In the genomic region with DNA sequence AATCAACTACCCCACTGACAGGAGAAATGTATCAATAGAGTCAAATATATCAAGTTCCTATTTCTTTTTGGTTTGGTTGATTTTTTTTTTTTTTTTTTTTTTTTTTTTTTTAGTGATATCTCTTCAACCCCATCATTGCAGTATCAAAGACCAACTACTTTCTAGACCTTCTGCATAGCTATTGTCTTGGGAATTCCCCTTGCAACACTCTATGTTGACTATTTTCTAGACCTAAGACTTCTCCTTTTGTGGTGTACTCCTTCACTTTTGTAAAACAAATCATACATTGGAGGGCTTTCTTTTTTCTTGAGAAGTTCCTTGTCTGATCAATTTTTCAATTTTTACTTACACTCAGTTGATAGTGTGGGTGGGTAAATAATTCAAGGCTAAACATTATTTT, we compare ENCODE assay signal across 20 cellular contexts.
DNase-seq lines count a peak whose midpoint lies in the region; ATAC-seq and TF ChIP-seq lines count a peak whose summit lies in the region.
"Had no signal": no experiment of that assay in that cellular context is flagged by ENCODE, and none has a peak within 500 bp of the region (broad histone marks: within the 10 kb centered on the region; RNA-seq: fewer than 3 reads in every experiment).

No MANE protein-coding gene starts in this region.

- TF ChIP-seq CTCF in GM20000 (IDR thresholded peaks at IDR 0.05; ENCODE audit: extremely low read depth, missing control alignments): no peak

- no peak overlapping the region for H3K4me3 Mint-ChIP-seq in stimulated activated effector memory CD8-positive, alpha-beta T cell treated with anti-CD3 and anti-CD28 coated beads, Interleukin-12 subunit alpha, Interleukin-12 subunit beta, amount 100 ng/mL, for 72 hours
- H3K4me3 Mint-ChIP-seq: nephron had no signal

- H3K36me3 Mint-ChIP-seq in stimulated activated effector memory CD8-positive, alpha-beta T cell treated with anti-CD3 and anti-CD28 coated beads, Interleukin-12 subunit alpha, Interleukin-12 subunit beta, amount 100 ng/mL, for 72 hours: no peaks in the 10 kb centered on the region

- no peak overlapping the region for H3K27ac Mint-ChIP-seq in stimulated activated effector memory CD8-positive, alpha-beta T cell treated with anti-CD3 and anti-CD28 coated beads, Interleukin-12 subunit alpha, Interleukin-12 subunit beta, amount 100 ng/mL, for 72 hours
- H3K27ac Mint-ChIP-seq: nephron, progenitor cell of endocrine pancreas had no signal

- no peak for DNase-seq in activated CD4-positive, CD25-positive, alpha-beta regulatory T cell treated with anti-CD3 and anti-CD28 coated beads, Interleukin-2, amount 50 U/mL, for 72 hours
- DNase-seq in GM20000 (ENCODE audit: low spot score) (peak; percentile 63), activated T-cell treated with anti-CD3 and anti-CD28 coated beads for 4 hours (no peak), NCI-H187 treated with DMSO at 0.1 percent for 48 hours (lab: John Stamatoyannopoulos, UW) (no peak)
- DNase-seq in stimulated activated effector memory CD8-positive, alpha-beta T cell treated with anti-CD3 and anti-CD28 coated beads, Interleukin-12 subunit alpha, Interleukin-12 subunit beta, amount 100 ng/mL, for 72 hours (ENCODE audit: low spot score in 2 of 2): no peak
- DNase-seq: activated gamma-delta T cell; anterior cingulate cortex; C1 segment of cervical spinal cord; effector memory CD4-positive, alpha-beta T cell; mesenchymal stem cell; NCI-H1105; NCI-H2171 treated with DMSO at 0.1 percent for 48 hours; NCI-H82; upper lobe of right lung had no signal

- H3K9me3 Mint-ChIP-seq in stimulated activated effector memory CD8-positive, alpha-beta T cell treated with anti-CD3 and anti-CD28 coated beads, Interleukin-12 subunit alpha, Interleukin-12 subunit beta, amount 100 ng/mL, for 72 hours: no peaks in the 10 kb centered on the region

- ATAC-seq in activated CD4-positive, CD25-positive, alpha-beta regulatory T cell treated with anti-CD3 and anti-CD28 coated beads, Interleukin-2, amount 50 U/mL, for 24 hours: peak; percentile 46 to 66
- peak; percentile 49 for ATAC-seq in HG03045 (IDR thresholded peaks at IDR 0.05; ENCODE audit: unreplicated experiment)
- ATAC-seq in stimulated activated effector memory CD8-positive, alpha-beta T cell treated with anti-CD3 and anti-CD28 coated beads, Interleukin-12 subunit alpha, Interleukin-12 subunit beta, amount 100 ng/mL, for 72 hours: peak; percentile 71
- ATAC-seq in HG03521 (IDR thresholded peaks at IDR 0.05; ENCODE audit: unreplicated experiment): no peak
- ATAC-seq: Panc1, upper lobe of right lung had no signal

- peaks cover 15% of the 10 kb centered on the region for H3K4me1 Mint-ChIP-seq in stimulated activated effector memory CD8-positive, alpha-beta T cell treated with anti-CD3 and anti-CD28 coated beads, Interleukin-12 subunit alpha, Interleukin-12 subunit beta, amount 100 ng/mL, for 72 hours
- H3K4me1 Mint-ChIP-seq: nephron had no signal
